Comparison of ENCODE assay signal across 12 cellular contexts in genomic region chr4:123417813-123418212, GRCh38. TPM values are rescaled to one million over a fixed set of nuclear protein-coding genes. Genes with fewer than 3 reads are reported as not detected.
A peak's percentile ranks its signal among the peaks of the same experiment; 100 is the strongest.
DNase-seq lines count a peak whose midpoint lies in the region; ATAC-seq, FAIRE-seq and TF ChIP-seq lines count a peak whose summit lies in the region.
"Had no signal": no experiment of that assay in that cellular context is flagged by ENCODE, and none has a peak within 500 bp of the region (broad histone marks: within the 10 kb centered on the region; RNA-seq: fewer than 3 reads in every experiment).

No MANE protein-coding gene starts in this region.

- H2BK12ac ChIP-seq in H1 (ENCODE audit: low read depth, low read length) = no peak overlapping the region; the same call in 1 of the 2 replicates

- no peak overlapping the region for H4K8ac ChIP-seq in H1 (ENCODE audit: extremely low read depth, insufficient read depth, low read length)

- peak overlapping the region; percentile 90 for H3K27ac ChIP-seq in PC-9
- peak overlapping the region; percentile 61; the same call in 1 of the 2 replicates for H3K27ac ChIP-seq in H1 (ENCODE audit: low read depth, low read length)
- peak overlapping the region; percentile 56 to 79 (median 78) for H3K27ac ChIP-seq in gastrocnemius medialis

- WGBS in H1 (ENCODE audit: extremely low coverage in 1 of 2, insufficient coverage in 1 of 2, insufficient read length in 1 of 2, insufficient replicate concordance in 2 of 2, low coverage in 1 of 2, low lambda C conversion rate in 2 of 2, missing lambda C conversion rate in 1 of 2), 2 experiments = 36% methylated on average over 2 of the region's 2 CpGs; no CpG with 5 or more reads in 1 of the 2 experiments

- H3K79me1 ChIP-seq in H1 (ENCODE audit: low read depth, low read length) = no peaks in the 10 kb centered on the region

- no peaks in the 10 kb centered on the region for H3K9me2 ChIP-seq in PC-9 (ENCODE audit: insufficient read depth)

- TF ChIP-seq EP300 in H1 (IDR thresholded peaks at IDR 0.05; ENCODE audit: borderline replicate concordance in 1 of 2, low read depth in 2 of 2, low read length in 2 of 2) = no peak

- peaks cover 77% of the 10 kb centered on the region for H3K4me1 Mint-ChIP-seq in T-helper 2 cell treated with Interferon-gamma antibody and Interleukin-4, amounts not matched to agents 5 μg/mL and 100 μg/mL, for 36 hours (ENCODE audit: low read depth)
- peaks cover 38% of the 10 kb centered on the region for H3K4me1 Mint-ChIP-seq in type B pancreatic cell (ENCODE audit: unreplicated experiment)

- H3K18ac ChIP-seq in H1 (ENCODE audit: extremely low read depth, low read length) = peak overlapping the region; percentile 43

- H3K27me3 Mint-ChIP-seq in T-helper 2 cell treated with Interferon-gamma antibody and Interleukin-4, amounts not matched to agents 5 μg/mL and 100 μg/mL, for 36 hours (ENCODE audit: low read depth) = no peaks in the 10 kb centered on the region
- H3K27me3 Mint-ChIP-seq in type B pancreatic cell = no peaks in the 10 kb centered on the region
- H3K27me3 Mint-ChIP-seq: activated naive CD4-positive, alpha-beta T cell treated with anti-CD3 and anti-CD28 coated beads, Interleukin-2, amount 50 U/mL, for 24 hours had no signal

- no peak overlapping the region for H3K4ac ChIP-seq in H1 (replicated peaks; ENCODE audit: insufficient read length, low read depth, low read length)

- H2BK120ac ChIP-seq in H1 (replicated peaks; ENCODE audit: low read depth, low read length) = peak overlapping the region; percentile 94

- H3K4me1 ChIP-seq in PC-9 (replicated peaks; ENCODE audit: insufficient read depth) (peaks cover 76% of the 10 kb centered on the region), H1 (replicated peaks in 1 of 4; ENCODE audit: control insufficient read depth in 3 of 4, insufficient read depth in 4 of 4, low read length in 3 of 4) (peaks cover 4 to 26% (median 11%) of the 10 kb centered on the region in 4 experiments), gastrocnemius medialis (peaks cover 23 to 31% of the 10 kb centered on the region in 2 donors)

- H2BK20ac ChIP-seq in H1 (ENCODE audit: low read length) = peak overlapping the region; percentile 24; the same call in 1 of the 2 replicates

- H3K4me2 ChIP-seq in PC-9 (peak overlapping the region; percentile 70), H1 (ENCODE audit: insufficient read depth in 1 of 2, low read depth in 2 of 2, low read length in 2 of 2) (peak overlapping the region; percentile 26 to 54; a peak in 3 of 4 replicates)

- no peak overlapping the region for H2AK5ac ChIP-seq in H1 (ENCODE audit: low read depth, low read length)

- H4K20me1 ChIP-seq in PC-9 (ENCODE audit: insufficient read depth) (no peaks in the 10 kb centered on the region), H1 (replicated peaks in 1 of 2; ENCODE audit: control insufficient read depth in 1 of 2, insufficient read depth in 2 of 2, low read length in 2 of 2) (no peaks in the 10 kb centered on the region)

- H3K9ac ChIP-seq in H1 (replicated peaks in 1 of 4; ENCODE audit: extremely low read depth in 1 of 4, low read depth in 3 of 4, low read length in 3 of 4) = no peak overlapping the region

- peaks cover 2% of the 10 kb centered on the region for H3K36me3 Mint-ChIP-seq in T-helper 2 cell treated with Interferon-gamma antibody and Interleukin-4, amounts not matched to agents 5 μg/mL and 100 μg/mL, for 36 hours (ENCODE audit: low read depth)
- H3K36me3 Mint-ChIP-seq in type B pancreatic cell = peaks cover 4% of the 10 kb centered on the region
- H3K36me3 Mint-ChIP-seq: activated naive CD4-positive, alpha-beta T cell treated with anti-CD3 and anti-CD28 coated beads, Interleukin-2, amount 50 U/mL, for 24 hours had no signal

- H3K23ac ChIP-seq in H1 (ENCODE audit: insufficient read length) = no peak overlapping the region

- H3K36me3 ChIP-seq in PC-9 (ENCODE audit: low read depth) = no peaks in the 10 kb centered on the region
- H3K36me3 ChIP-seq in H1 (ENCODE audit: control insufficient read depth in 2 of 4, insufficient read depth in 4 of 4, low read length in 3 of 4) = no peaks in the 10 kb centered on the region
- no peaks in the 10 kb centered on the region for H3K36me3 ChIP-seq in gastrocnemius medialis
- H3K36me3 ChIP-seq: esophagus squamous epithelium had no signal

- intact Hi-C loops in PC-9 (cut with micrococcal nuclease; ENCODE audit: unreplicated experiment) = loop anchor here (1.0 to 2.0 kb wide), 2 partner anchors 137 to 170 kb away; no protein-coding TSS in a partner anchor
- intact Hi-C loops in gastrocnemius medialis (cut with DNase I; ENCODE audit: low total_unique reads) = no loop called here

- peak overlapping the region; percentile 74 for H3K27ac Mint-ChIP-seq in T-helper 2 cell treated with Interferon-gamma antibody and Interleukin-4, amounts not matched to agents 5 μg/mL and 100 μg/mL, for 36 hours
- H3K27ac Mint-ChIP-seq in type B pancreatic cell = no peak overlapping the region

- CTCF ChIA-PET in PC-9 (lab: Charles Lee) = no interaction called here
- CTCF ChIA-PET in H1 (lab: Charles Lee; ENCODE audit: partially characterized antibody) = no interaction called here

- H3K23me2 ChIP-seq in H1 (ENCODE audit: low read depth, low read length) = no peaks in the 10 kb centered on the region

- H3K9me3 ChIP-seq in PC-9 (ENCODE audit: insufficient read depth, low read depth) = no peaks in the 10 kb centered on the region; the same call in 1 of the 2 replicates
- H3K9me3 ChIP-seq in H1 (ENCODE audit: insufficient read depth in 2 of 2, low read depth in 1 of 2, low read length in 1 of 2) = no peaks in the 10 kb centered on the region
- H3K9me3 ChIP-seq in gastrocnemius medialis = no peaks in the 10 kb centered on the region
- H3K9me3 ChIP-seq: esophagus squamous epithelium had no signal

- in situ Hi-C loops in gastrocnemius medialis (cut with MboI; ENCODE audit: low sequenced_read_pairs in 4 of 4) = loop anchor here (25.0 kb wide), 4 partner anchors 244 to 694 kb away; no protein-coding TSS in a partner anchor

- no peaks in the 10 kb centered on the region for H3K27me3 ChIP-seq in PC-9 (ENCODE audit: insufficient read depth, low read depth)
- no peaks in the 10 kb centered on the region for H3K27me3 ChIP-seq in H1 (replicated peaks in 1 of 4; ENCODE audit: control insufficient read depth in 3 of 4, extremely low read depth in 1 of 4, insufficient read depth in 3 of 4, low read length in 3 of 4)
- H3K27me3 ChIP-seq in gastrocnemius medialis = no peaks in the 10 kb centered on the region
- H3K27me3 ChIP-seq: esophagus squamous epithelium had no signal

- POLR2A ChIA-PET in PC-9 (lab: Charles Lee; ENCODE audit: unreplicated experiment) (interaction anchor here (0.6 kb wide), 1 partner anchor 147 kb away, joined by 7 read pairs; no protein-coding TSS in a partner anchor), H1 (lab: Charles Lee; ENCODE audit: partially characterized antibody) (interaction anchor here (0.8 to 1.5 kb wide), 6 partner anchors 9 to 113 kb away, joined by 3 to 6 read pairs (median 3); partner anchors contain the start of gene SPRY1)

- H3K79me2 ChIP-seq in PC-9 (ENCODE audit: low read depth) (no peaks in the 10 kb centered on the region), H1 (ENCODE audit: control insufficient read depth in 1 of 2, insufficient read depth in 2 of 2, low read length in 2 of 2) (no peaks in the 10 kb centered on the region)

- TF ChIP-seq POLR2A in H1 (IDR thresholded peaks at IDR 0.05; ENCODE audit: control extremely low read depth in 1 of 2, low read depth in 2 of 2, low read length in 2 of 2) (no peak), gastrocnemius medialis (IDR thresholded peaks at IDR 0.05) (no peak)

- no peak for DNase-seq in T-helper 2 cell treated with Interferon-gamma antibody and Interleukin-4, amounts not matched to agents 5 μg/mL and 100 μg/mL, for 36 hours (ENCODE audit: low spot score)
- no peak for DNase-seq in T-helper 2 cell
- no peak for DNase-seq in PC-9
- DNase-seq in H1 (ENCODE audit: low read depth in 1 of 2, low spot score in 2 of 2) = no peak
- DNase-seq in gastrocnemius medialis = no peak
- no peak for DNase-seq in type B pancreatic cell (ENCODE audit: extremely low spot score, unreplicated experiment)
- DNase-seq: ACHN; activated CD4-positive, alpha-beta T cell treated with anti-CD3 and anti-CD28 coated beads for 1 hour; esophagus squamous epithelium had no signal

- peak overlapping the region; percentile 34 for H3K4me3 Mint-ChIP-seq in T-helper 2 cell treated with Interferon-gamma antibody and Interleukin-4, amounts not matched to agents 5 μg/mL and 100 μg/mL, for 36 hours
- no peak overlapping the region for H3K4me3 Mint-ChIP-seq in type B pancreatic cell
- H3K4me3 Mint-ChIP-seq: activated naive CD4-positive, alpha-beta T cell treated with anti-CD3 and anti-CD28 coated beads, Interleukin-2, amount 50 U/mL, for 24 hours had no signal

- H3F3A ChIP-seq in PC-9 (ENCODE audit: insufficient read depth, low read depth) = peaks cover 29% of the 10 kb centered on the region

- peak overlapping the region; percentile 24 for H3K56ac ChIP-seq in H1 (replicated peaks; ENCODE audit: insufficient read length, low read depth, low read length)

- peak overlapping the region; percentile 76 for H4K5ac ChIP-seq in H1 (ENCODE audit: insufficient read length, low read depth, low read length)

- no peak for FAIRE-seq in H1 (lab: Jason Lieb, UNC)

- peak overlapping the region; percentile 75 for H4K91ac ChIP-seq in H1 (replicated peaks; ENCODE audit: insufficient read length, low read length)

- no peak overlapping the region for H3K14ac ChIP-seq in H1 (ENCODE audit: insufficient read length)

- H2AFZ ChIP-seq in PC-9 (no peak overlapping the region), H1 (ENCODE audit: low read length) (no peak overlapping the region)

- BruUV-seq in PC-9 (replicated peaks; lab: Mats Ljungman, UMichigan) = no TSS peak

- TF ChIP-seq CTCF in PC-9 (conservative IDR thresholded peaks at IDR 0.05) (no peak), H1 (IDR thresholded peaks at IDR 0.05; ENCODE audit: control extremely low read depth in 1 of 3, insufficient read depth in 1 of 3, low read depth in 1 of 3, low read length in 3 of 3) (no peak), gastrocnemius medialis (IDR thresholded peaks at IDR 0.05 in 4 of 5, conservative IDR thresholded peaks at IDR 0.05 in 1 of 5) (no peak), type B pancreatic cell (conservative IDR thresholded peaks at IDR 0.05) (no peak)

- H3K4me3 ChIP-seq in PC-9 (peak overlapping the region; percentile 13; the same call in 1 of the 2 replicates), H1 (ENCODE audit: extremely low read depth in 1 of 4, insufficient read depth in 2 of 4, low read depth in 3 of 4, low read length in 4 of 4) (peak overlapping the region in 1 of 4 experiments; percentile 39; a peak in 1 of 8 replicates), gastrocnemius medialis (no peak overlapping the region)
- H3K4me3 ChIP-seq: esophagus squamous epithelium had no signal

- no peak overlapping the region for H2BK15ac ChIP-seq in H1 (ENCODE audit: low read length)

- no peak for TF ChIP-seq RAD21 in H1 (IDR thresholded peaks at IDR 0.05 in 1 of 2, conservative IDR thresholded peaks at IDR 0.05 in 1 of 2; ENCODE audit: low read depth in 2 of 2, low read length in 2 of 2)

- no peaks in the 10 kb centered on the region for H3K9me3 Mint-ChIP-seq in T-helper 2 cell treated with Interferon-gamma antibody and Interleukin-4, amounts not matched to agents 5 μg/mL and 100 μg/mL, for 36 hours
- peaks cover 4% of the 10 kb centered on the region for H3K9me3 Mint-ChIP-seq in type B pancreatic cell
- H3K9me3 Mint-ChIP-seq: activated naive CD4-positive, alpha-beta T cell treated with anti-CD3 and anti-CD28 coated beads, Interleukin-2, amount 50 U/mL, for 24 hours had no signal

- peak in 1 of 2 donors; percentile 45 for ATAC-seq in gastrocnemius medialis
- no peak for ATAC-seq in HG03442 (IDR thresholded peaks at IDR 0.05; ENCODE audit: unreplicated experiment)
- no peak for ATAC-seq in HG03342 (IDR thresholded peaks at IDR 0.05; ENCODE audit: unreplicated experiment)

- peak overlapping the region; percentile 63; the same call in 1 of the 2 replicates for H2BK5ac ChIP-seq in H1 (ENCODE audit: low read depth, low read length)

RNA-seq across cellular contexts. Expression of gene SPRY1, which starts 21.2 kb away (rescaled TPM):
- 13.1 and 18.3 TPM in 2 replicates for total RNA-seq in PC-9 (2021)
- total RNA-seq in H1 (2021; fragmentation: NEBNext Ultra II Directional; extraction: Animal tissue kit (Norgen Biotek cat#: 25700)) = 54.7 and 56.2 TPM in 2 replicates
- 11.7 and 13.2 TPM in 2 replicates for polyA plus RNA-seq in H1 (2011; rRNA removed)
- 13.3 TPM for polyA plus RNA-seq in H1 (2011; cell fraction: cytosol; rRNA removed)
- polyA plus RNA-seq in H1 (2011; cell fraction: nucleus; rRNA removed) = 16.4 TPM
- polyA plus RNA-seq in H1 (2012, experiment 1 of 2) = 19.6 to 24.8 TPM (median 21.7 TPM) in 4 replicates
- 17.7 TPM for polyA plus RNA-seq in H1 (2012, experiment 2 of 2)
- 33.5 TPM for polyA plus RNA-seq in H1 (2013, experiment 1 of 2)
- polyA plus RNA-seq in H1 (2013, experiment 2 of 2) = 33.8 TPM
- 15.2 and 17.4 TPM in 2 replicates for polyA minus RNA-seq in H1 (2011; rRNA and poly(A)+ RNA removed)
- polyA minus RNA-seq in H1 (2011; cell fraction: cytosol; rRNA and poly(A)+ RNA removed) = 18.7 TPM
- polyA minus RNA-seq in H1 (2011; cell fraction: nucleus; rRNA and poly(A)+ RNA removed) = 32.7 TPM
- total RNA-seq in gastrocnemius medialis = 10 to 100 TPM; 32.8 to 72.2 (median 50.9) TPM
- total RNA-seq in type B pancreatic cell (ENCODE audit: low replicate concordance) = 52.3 and 61.3 TPM in 2 replicates
